In genomic region chr1:172165403-172165802, GRCh38 we compare ENCODE assay signal across 18 cellular contexts.
A peak's percentile ranks its signal among the peaks of the same experiment; 100 is the strongest.
DNase-seq lines count a peak whose midpoint lies in the region; ATAC-seq and TF ChIP-seq lines count a peak whose summit lies in the region.
"Had no signal": no experiment of that assay in that cellular context is flagged by ENCODE, and none has a peak within 500 bp of the region (broad histone marks: within the 10 kb centered on the region; RNA-seq: fewer than 3 reads in every experiment).

No MANE protein-coding gene starts in this region.

- intact Hi-C loops in activated CD4-positive, alpha-beta T cell treated with anti-CD3 and anti-CD28 coated beads, Interleukin-2, amount 10 ng/mL, durations not matched to agents 24 days and 14 days (cut with micrococcal nuclease), result no loop called here
- intact Hi-C loops in left colon (cut with DNase I, micrococcal nuclease), result no loop called here

- peaks cover 2% of the 10 kb centered on the region for H3K4me1 Mint-ChIP-seq in activated CD4-positive, alpha-beta T cell treated with anti-CD3 and anti-CD28 coated beads, Interleukin-2, amount 10 ng/mL, durations not matched to agents 24 days and 14 days
- peaks cover 47% of the 10 kb centered on the region for H3K4me1 Mint-ChIP-seq in nephron
- H3K4me1 Mint-ChIP-seq: CD4-positive, alpha-beta memory T cell; GM23338 had no signal

- H3K4me3 ChIP-seq in SJCRH30 (no peak overlapping the region), foreskin fibroblast (ENCODE audit: low read depth in 1 of 2, low read length in 2 of 2) (no peak overlapping the region)
- H3K4me3 ChIP-seq: A549, BLaER1, GM12878, GM23338 had no signal

- H3K36me3 ChIP-seq in SJCRH30, result no peaks in the 10 kb centered on the region
- H3K36me3 ChIP-seq: BLaER1 had no signal

- no peaks in the 10 kb centered on the region for H3K27me3 Mint-ChIP-seq in activated CD4-positive, alpha-beta T cell treated with anti-CD3 and anti-CD28 coated beads, Interleukin-2, amount 10 ng/mL, durations not matched to agents 24 days and 14 days
- no peaks in the 10 kb centered on the region for H3K27me3 Mint-ChIP-seq in nephron (ENCODE audit: low read depth)

- H3K27me3 ChIP-seq in SJCRH30 (no peaks in the 10 kb centered on the region), foreskin keratinocyte (no peaks in the 10 kb centered on the region)
- H3K27me3 ChIP-seq: BLaER1 had no signal

- H3K27ac Mint-ChIP-seq in activated CD4-positive, alpha-beta T cell treated with anti-CD3 and anti-CD28 coated beads, Interleukin-2, amount 10 ng/mL, durations not matched to agents 24 days and 14 days, result no peak overlapping the region
- peak overlapping the region; percentile 24 to 43 (median 38) for H3K27ac Mint-ChIP-seq in nephron
- H3K27ac Mint-ChIP-seq: CD4-positive, alpha-beta memory T cell; GM23338 had no signal

- TF ChIP-seq CTCF in nephron (IDR thresholded peaks at IDR 0.05; ENCODE audit: unreplicated experiment in 3 of 3), result no peak
- TF ChIP-seq CTCF in foreskin fibroblast (IDR thresholded peaks at IDR 0.05; ENCODE audit: low read depth, low read length), result no peak
- no peak for TF ChIP-seq CTCF in foreskin keratinocyte (conservative IDR thresholded peaks at IDR 0.05)

- H3K36me3 Mint-ChIP-seq in activated CD4-positive, alpha-beta T cell treated with anti-CD3 and anti-CD28 coated beads, Interleukin-2, amount 10 ng/mL, durations not matched to agents 24 days and 14 days (ENCODE audit: low read depth), result no peaks in the 10 kb centered on the region
- no peaks in the 10 kb centered on the region for H3K36me3 Mint-ChIP-seq in nephron (ENCODE audit: low read depth)
- H3K36me3 Mint-ChIP-seq: CD14-positive monocyte; CD4-positive, alpha-beta memory T cell had no signal

- no peaks in the 10 kb centered on the region for H3K9me3 ChIP-seq in SJCRH30 (replicated peaks)
- H3K9me3 ChIP-seq: A549, BLaER1 had no signal

- H3K9me3 Mint-ChIP-seq in activated CD4-positive, alpha-beta T cell treated with anti-CD3 and anti-CD28 coated beads, Interleukin-2, amount 10 ng/mL, durations not matched to agents 24 days and 14 days, result no peaks in the 10 kb centered on the region
- no peaks in the 10 kb centered on the region for H3K9me3 Mint-ChIP-seq in nephron
- H3K9me3 Mint-ChIP-seq: GM23338 had no signal

- ATAC-seq in left colon, result peak; percentile 72
- ATAC-seq in foreskin keratinocyte, result no peak
- ATAC-seq in GM19328 (IDR thresholded peaks at IDR 0.05; ENCODE audit: unreplicated experiment), result no peak
- ATAC-seq: A549, GM12878, GM23338 had no signal

- H3K27ac ChIP-seq in SJCRH30, result no peak overlapping the region
- no peak overlapping the region for H3K27ac ChIP-seq in foreskin keratinocyte
- H3K27ac ChIP-seq: 22Rv1, A549, BLaER1, HL-60 had no signal

- peak; percentile 17 for DNase-seq in activated CD4-positive, alpha-beta T cell treated with anti-CD3 and anti-CD28 coated beads, Interleukin-2, amount 10 ng/mL, durations not matched to agents 24 days and 14 days
- DNase-seq in activated CD4-positive, alpha-beta T cell treated with anti-CD3 and anti-CD28 coated beads for 1 hour, result no peak
- DNase-seq in left colon (peak in 1 of 2 donors; percentile 28), SJCRH30 (no peak), foreskin fibroblast (no peak), foreskin keratinocyte (no peak)
- DNase-seq: CD4-positive, alpha-beta memory T cell; DMS79 treated with DMSO at 0.1 percent for 48 hours; HCEC 1CT had no signal

- no peak overlapping the region for H3K4me3 Mint-ChIP-seq in activated CD4-positive, alpha-beta T cell treated with anti-CD3 and anti-CD28 coated beads, Interleukin-2, amount 10 ng/mL, durations not matched to agents 24 days and 14 days
- H3K4me3 Mint-ChIP-seq in nephron, result no peak overlapping the region
- H3K4me3 Mint-ChIP-seq: CD14-positive monocyte; CD4-positive, alpha-beta memory T cell; GM23338 had no signal

- H3K4me1 ChIP-seq in SJCRH30 (peaks cover 19% of the 10 kb centered on the region), foreskin keratinocyte (peaks cover 9% of the 10 kb centered on the region)
- H3K4me1 ChIP-seq: BLaER1 had no signal
